22 cellular contexts compared by ENCODE assay signal in the genomic region with DNA sequence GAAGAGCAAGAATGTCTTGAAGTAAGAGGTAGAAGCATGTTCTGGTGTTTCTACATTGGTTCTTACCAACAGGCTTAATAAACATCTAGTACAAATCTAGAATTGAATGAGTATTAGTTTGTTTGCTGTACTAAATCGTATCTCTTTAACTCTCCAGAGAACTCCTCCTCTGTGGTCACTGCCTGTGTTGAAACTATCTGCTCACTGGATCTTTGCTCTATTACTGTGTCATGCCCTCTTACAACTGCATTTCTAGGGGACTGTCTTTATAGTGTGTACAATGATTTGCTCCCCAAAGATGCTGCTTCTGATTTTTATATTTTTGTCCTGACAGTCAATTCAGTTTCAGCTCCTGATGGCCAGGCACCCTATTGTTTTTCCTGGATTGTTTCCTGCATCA. TPM values are rescaled to one million over a fixed set of nuclear protein-coding genes. Genes with fewer than 3 reads are reported as not detected.
"Had no signal": no experiment of that assay in that cellular context is flagged by ENCODE, and none has a peak within 500 bp of the region (broad histone marks: within the 10 kb centered on the region; RNA-seq: fewer than 3 reads in every experiment).

No MANE protein-coding gene starts in this region.

- H3K27me3 ChIP-seq: pancreas, tibial nerve, uterus had no signal

- H3K27ac ChIP-seq: left ventricle myocardium inferior, pancreas, prostate gland, skin epidermis, tibial nerve, uterus had no signal

- H3K4me1 ChIP-seq: left ventricle myocardium inferior, pancreas, prostate gland, tibial nerve, uterus had no signal

- H3K4me3 ChIP-seq: left ventricle myocardium inferior, lung, mucosa of descending colon, pancreas, prostate gland, skin epidermis, tibial nerve, uterus had no signal

- DNase-seq: islet precursor cell; left ventricle myocardium inferior; midbrain; mucosa of descending colon; naive thymus-derived CD8-positive, alpha-beta T cell; nucleus accumbens; pancreas; posterior cingulate gyrus; retina; right cardiac atrium; stimulated activated CD4-positive, alpha-beta T cell treated with anti-CD3 and anti-CD28 coated beads, Interleukin-12 subunit alpha, Interleukin-12 subunit beta, amount 100 ng/mL, for 4 hours; stimulated activated CD4-positive, alpha-beta T cell treated with anti-CD3 and anti-CD28 coated beads, Interleukin-15, amount 100 ng/mL, for 24 hours; stimulated activated CD4-positive, alpha-beta T cell treated with anti-CD3 and anti-CD28 coated beads, Interleukin-2, amount 100 ng/mL, for 24 hours; stimulated activated CD4-positive, alpha-beta T cell treated with anti-CD3 and anti-CD28 coated beads, Interleukin-4, amount 100 ng/mL, for 24 hours; stimulated activated naive CD4-positive, alpha-beta T cell; uterus had no signal

- H3K36me3 ChIP-seq: left ventricle myocardium inferior, pancreas, prostate gland, tibial nerve, uterus had no signal

- H3K9me3 ChIP-seq: mucosa of descending colon, pancreas, prostate gland, uterus had no signal

- ATAC-seq: mucosa of descending colon; naive thymus-derived CD8-positive, alpha-beta T cell; pancreas; right cardiac atrium; sciatic nerve; stimulated activated effector memory CD8-positive, alpha-beta T cell treated with anti-CD3 and anti-CD28 coated beads, Interleukin-12 subunit alpha, Interleukin-12 subunit beta, amount 100 ng/mL, for 72 hours had no signal

RNA-seq across cellular contexts. Expression of gene E2F7, which starts 50.1 kb away (rescaled TPM):
- total RNA-seq: naive thymus-derived CD8-positive, alpha-beta T cell had no signal
- polyA plus RNA-seq: naive thymus-derived CD8-positive, alpha-beta T cell had no signal
